In the genomic region with DNA sequence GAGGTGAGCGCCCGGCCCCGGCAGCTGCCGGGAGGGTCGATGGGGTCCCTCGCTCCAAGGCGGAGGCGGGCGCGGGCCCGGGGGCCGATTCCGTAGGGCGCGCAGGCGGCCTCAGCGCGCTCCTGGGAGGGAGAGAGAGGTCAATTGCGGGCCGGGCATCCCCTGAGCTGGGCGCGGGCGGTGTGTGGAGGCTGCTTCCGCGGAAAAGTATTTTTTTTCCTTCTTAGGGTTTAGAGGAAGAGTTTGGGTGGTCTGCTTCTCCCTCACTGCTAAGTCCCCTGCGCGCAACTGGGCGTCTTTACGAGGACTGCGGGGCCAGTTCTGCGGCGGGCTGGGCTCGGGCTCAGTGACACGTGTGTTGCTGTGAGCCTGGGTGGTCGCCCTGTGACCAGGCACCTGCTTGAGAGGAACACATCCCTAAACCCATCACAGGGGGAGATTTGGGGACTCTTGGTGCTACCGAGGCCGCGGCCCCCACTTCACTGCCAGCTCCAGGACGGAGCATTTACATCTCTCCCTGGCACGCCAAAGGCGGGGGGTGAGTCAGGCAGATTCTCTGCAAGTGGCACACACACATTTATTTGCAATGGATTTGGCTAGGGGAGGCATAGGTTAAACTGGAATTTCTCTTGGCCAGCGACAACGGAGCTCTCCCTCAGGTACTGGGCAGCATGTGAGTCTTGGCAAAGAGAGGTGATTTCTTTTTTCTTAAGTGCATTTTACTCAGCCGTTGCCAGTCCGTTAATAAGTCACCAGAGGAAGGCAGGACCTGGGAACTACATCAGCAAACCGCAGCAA, we compare ENCODE assay signal across 8 cellular contexts.
DNase-seq lines count a peak whose midpoint lies in the region; ATAC-seq, FAIRE-seq and TF ChIP-seq lines count a peak whose summit lies in the region.

No MANE protein-coding gene starts in this region.

- no peak for FAIRE-seq in pancreas (lab: Jason Lieb, UNC)

- H3K27ac ChIP-seq in KOPT-K1 (ENCODE audit: low read depth, low read length, poor library complexity, severe bottlenecking) (peak overlapping the region; percentile 78), pancreas (peak overlapping the region; percentile 66 to 89 (median 87))

- peak overlapping the region; percentile 67 to 77 (median 70) for H3K4me3 ChIP-seq in pancreas

- WGBS in pancreas, 2 donors, result 0 to 1% methylated on average over 44 to 46 of the region's 46 CpGs

- H3K27me3 ChIP-seq in pancreas, result no peaks in the 10 kb centered on the region

- H3K36me3 ChIP-seq in KOPT-K1 (ENCODE audit: insufficient read depth, low read length) (no peaks in the 10 kb centered on the region), pancreas (no peaks in the 10 kb centered on the region)

- ATAC-seq in Right ventricle myocardium superior (ENCODE audit: poor library complexity) (peak; percentile 42), pancreas (peak; percentile 38 to 64 (median 58))

- intact Hi-C loops in Right ventricle myocardium superior (cut with DNase I), result no loop called here
- intact Hi-C loops in pancreas (cut with DNase I), result no loop called here

- TF ChIP-seq CTCF in pancreas (IDR thresholded peaks at IDR 0.05), result no peak

- peaks cover 0 to 14% (median 12%) of the 10 kb centered on the region in 3 donors for H3K4me1 ChIP-seq in pancreas

- H3K9me3 ChIP-seq in KOPT-K1 (ENCODE audit: insufficient read depth, low read length, poor library complexity, severe bottlenecking) (no peaks in the 10 kb centered on the region), pancreas (no peaks in the 10 kb centered on the region)

- DNase-seq in NCI-H2171 treated with DMSO at 0.1 percent for 48 hours (lab: John Stamatoyannopoulos, UW) (peak; percentile 55), NCI-H2171 (lab: John Stamatoyannopoulos, UW) (no peak), activated gamma-delta T cell treated with Interleukin-2 at 50 U/mL for 16 hours (peak; percentile 16), Right ventricle myocardium superior (peak; percentile 45), pancreas (peak; percentile 30 to 79 (median 55)), NCI-H2227 treated with DMSO at 0.1 percent for 48 hours (lab: John Stamatoyannopoulos, UW) (no peak), NCI-H446 treated with DMSO at 0.1 percent for 48 hours (lab: John Stamatoyannopoulos, UW) (no peak)

Comparison
In these comparisons a context has a peak if more than half of its experiments do, and no peak if none do; other contexts are left out.
1. DNase-seq: peak in NCI-H2171 treated with DMSO at 0.1 percent for 48 hours (single experiment), activated gamma-delta T cell treated with Interleukin-2 at 50 U/mL for 16 hours (single experiment), Right ventricle myocardium superior (single experiment) and pancreas (6 of 6); none in NCI-H2171 (single experiment), NCI-H2227 treated with DMSO at 0.1 percent for 48 hours (single experiment) and NCI-H446 treated with DMSO at 0.1 percent for 48 hours (single experiment).